In genomic region chr4:175633310-175633709, GRCh38 we compare ENCODE assay signal across 32 cellular contexts.
"Had no signal": no experiment of that assay in that cellular context is flagged by ENCODE, and none has a peak within 500 bp of the region (broad histone marks: within the 10 kb centered on the region; RNA-seq: fewer than 3 reads in every experiment).

No MANE protein-coding gene starts in this region.

- H3K4me3 ChIP-seq: coronary artery, dorsolateral prefrontal cortex, esophagus muscularis mucosa, gastrocnemius medialis, heart right ventricle had no signal

- DNase-seq: activated CD4-positive, alpha-beta memory T cell treated with anti-CD3 and anti-CD28 coated beads, Interleukin-2, amount 10 ng/mL, durations not matched to agents 7 days and 5 days; activated CD4-positive, alpha-beta T cell treated with anti-CD3 and anti-CD28 coated beads for 1 hour; activated CD4-positive, alpha-beta T cell treated with anti-CD3 and anti-CD28 coated beads for 4 hours; activated CD4-positive, alpha-beta T cell treated with anti-CD3 and anti-CD28 coated beads, Interleukin-2, amount 10 ng/mL, durations not matched to agents 7 days and 5 days; activated CD4-positive, alpha-beta T cell treated with anti-CD3 and anti-CD28 coated beads, Interleukin-2, amount 50 U/mL, for 4 hours; activated CD8-positive, alpha-beta memory T cell treated with anti-CD3 and anti-CD28 coated beads, Interleukin-2, amount 50 U/mL, for 48 hours; activated effector memory CD4-positive, alpha-beta T cell treated with Interleukin-2 at 50 U/mL for 16 hours; activated gamma-delta T cell treated with Interleukin-2 at 50 U/mL for 16 hours; activated naive CD4-positive, alpha-beta T cell treated with anti-CD3 and anti-CD28 coated beads, Interleukin-2, amount 50 U/mL, for 16 hours; activated naive CD4-positive, alpha-beta T cell treated with Interleukin-2 at 50 U/mL for 16 hours; activated T-cell treated with anti-CD3 and anti-CD28 coated beads for 4 hours; activated T-cell treated with anti-CD3 and anti-CD28 coated beads, Interleukin-2, amount 50 U/mL, for 24 hours; amniotic stem cell; anterior cingulate cortex; brain microvascular endothelial cell; dorsolateral prefrontal cortex; effector memory CD4-positive, alpha-beta T cell; endodermal cell; foreskin keratinocyte; gastrocnemius medialis; heart right ventricle; T-helper 1 cell; T-helper 17 cell; T1000 had no signal

- H3K36me3 ChIP-seq: brain microvascular endothelial cell, esophagus muscularis mucosa, gastrocnemius medialis, heart right ventricle had no signal

- H3K27me3 ChIP-seq: brain microvascular endothelial cell, dorsolateral prefrontal cortex, esophagus muscularis mucosa, foreskin keratinocyte, gastrocnemius medialis, heart right ventricle had no signal

- H3K9me3 Mint-ChIP-seq: activated CD4-positive, alpha-beta T cell treated with anti-CD3 and anti-CD28 coated beads, Interleukin-2, amount 10 ng/mL, durations not matched to agents 7 days and 5 days; activated T-helper 17 cell treated with anti-CD3 and anti-CD28 coated beads, Interleukin-2, amount 50 U/mL, for 72 hours; central memory CD8-positive, alpha-beta T cell; dendritic cell treated with granulocyte-macrophage colony-stimulating factor and Interleukin-4, amounts not matched to agents 40 ng/mL and 50 ng/mL, for 4 days; endodermal cell; T-helper 2 cell treated with Interferon-gamma antibody and Interleukin-4, amounts not matched to agents 5 μg/mL and 100 μg/mL, for 36 hours; WTC11 had no signal

- H3K4me1 Mint-ChIP-seq: activated CD4-positive, alpha-beta memory T cell treated with anti-CD3 and anti-CD28 coated beads, Interleukin-2, amount 10 ng/mL, durations not matched to agents 7 days and 5 days; activated CD4-positive, alpha-beta T cell treated with anti-CD3 and anti-CD28 coated beads, Interleukin-2, amount 10 ng/mL, durations not matched to agents 7 days and 5 days; activated T-helper 17 cell treated with anti-CD3 and anti-CD28 coated beads, Interleukin-2, amount 50 U/mL, for 72 hours; central memory CD8-positive, alpha-beta T cell; endodermal cell; T-helper 17 cell had no signal

- H3K27ac Mint-ChIP-seq: activated CD4-positive, alpha-beta memory T cell treated with anti-CD3 and anti-CD28 coated beads, Interleukin-2, amount 10 ng/mL, durations not matched to agents 7 days and 5 days; activated CD4-positive, alpha-beta T cell treated with anti-CD3 and anti-CD28 coated beads, Interleukin-2, amount 10 ng/mL, durations not matched to agents 7 days and 5 days; activated naive CD8-positive, alpha-beta T cell; activated T-cell treated with anti-CD3 and anti-CD28 coated beads, Interleukin-2, amount 50 U/mL, for 24 hours; activated T-helper 17 cell treated with anti-CD3 and anti-CD28 coated beads, Interleukin-2, amount 50 U/mL, for 72 hours; dendritic cell treated with granulocyte-macrophage colony-stimulating factor and Interleukin-4, amounts not matched to agents 40 ng/mL and 50 ng/mL, for 4 days; endodermal cell; T-helper 17 cell; T-helper 2 cell treated with Interferon-gamma antibody and Interleukin-4, amounts not matched to agents 5 μg/mL and 100 μg/mL, for 36 hours had no signal

- ATAC-seq: activated T-helper 17 cell treated with anti-CD3 and anti-CD28 coated beads, Interleukin-2, amount 50 U/mL, for 72 hours; foreskin keratinocyte; gastrocnemius medialis; heart right ventricle; T-helper 17 cell; WTC11 had no signal

- H3K36me3 Mint-ChIP-seq: activated naive CD8-positive, alpha-beta T cell; WTC11 had no signal

- H3K27me3 Mint-ChIP-seq: activated CD4-positive, alpha-beta memory T cell treated with anti-CD3 and anti-CD28 coated beads, Interleukin-2, amount 10 ng/mL, durations not matched to agents 7 days and 5 days; activated CD4-positive, alpha-beta T cell treated with anti-CD3 and anti-CD28 coated beads, Interleukin-2, amount 10 ng/mL, durations not matched to agents 7 days and 5 days; activated naive CD8-positive, alpha-beta T cell; activated T-cell treated with anti-CD3 and anti-CD28 coated beads, Interleukin-2, amount 50 U/mL, for 24 hours; activated T-helper 17 cell treated with anti-CD3 and anti-CD28 coated beads, Interleukin-2, amount 50 U/mL, for 72 hours; central memory CD8-positive, alpha-beta T cell; dendritic cell treated with granulocyte-macrophage colony-stimulating factor and Interleukin-4, amounts not matched to agents 40 ng/mL and 50 ng/mL, for 4 days; T-helper 17 cell had no signal

- H3K4me1 ChIP-seq: esophagus muscularis mucosa, foreskin keratinocyte, gastrocnemius medialis, heart right ventricle had no signal

- H3K27ac ChIP-seq: brain microvascular endothelial cell, coronary artery, esophagus muscularis mucosa, foreskin keratinocyte, gastrocnemius medialis, heart right ventricle had no signal

- H3K4me3 Mint-ChIP-seq: activated CD4-positive, alpha-beta memory T cell treated with anti-CD3 and anti-CD28 coated beads, Interleukin-2, amount 10 ng/mL, durations not matched to agents 7 days and 5 days; activated CD4-positive, alpha-beta T cell treated with anti-CD3 and anti-CD28 coated beads, Interleukin-2, amount 10 ng/mL, durations not matched to agents 7 days and 5 days; activated naive CD8-positive, alpha-beta T cell; activated T-cell treated with anti-CD3 and anti-CD28 coated beads, Interleukin-2, amount 50 U/mL, for 24 hours; activated T-helper 17 cell treated with anti-CD3 and anti-CD28 coated beads, Interleukin-2, amount 50 U/mL, for 72 hours; central memory CD8-positive, alpha-beta T cell; dendritic cell treated with granulocyte-macrophage colony-stimulating factor and Interleukin-4, amounts not matched to agents 40 ng/mL and 50 ng/mL, for 4 days; endodermal cell; T-helper 17 cell; T-helper 2 cell treated with Interferon-gamma antibody and Interleukin-4, amounts not matched to agents 5 μg/mL and 100 μg/mL, for 36 hours; WTC11 had no signal
